8 cellular contexts compared by ENCODE assay signal in genomic region chr11:84398017-84398626, GRCh38.
DNase-seq lines count a peak whose midpoint lies in the region; ATAC-seq and TF ChIP-seq lines count a peak whose summit lies in the region.

No MANE protein-coding gene starts in this region.

- DNase-seq in ACHN (peak; percentile 29), NOMO-1 treated with dmso at 0.1 percent for 144 hours (lab: John Stamatoyannopoulos, UW; ENCODE audit: unreplicated experiment) (peak; percentile 21), fibroblast of mammary gland (ENCODE audit: low read depth) (peak; percentile 69), foreskin melanocyte (no peak)

- TF ChIP-seq CTCF in fibroblast of mammary gland (conservative IDR thresholded peaks at IDR 0.05; ENCODE audit: control insufficient read depth, insufficient read depth, low read depth, low read length) = peak; percentile 66

- in situ Hi-C loops in ACHN (cut with HindIII; ENCODE audit: low pct_ligation_motif_present, low pct_unique_long_range_greater_than_20kb, low sequenced_read_pairs) = no loop called here

- H3K4me3 ChIP-seq in fibroblast of mammary gland (ENCODE audit: control insufficient read depth, low read depth, low read length) = no peak overlapping the region

- ATAC-seq in GM18907 (IDR thresholded peaks at IDR 0.05; ENCODE audit: unreplicated experiment) (peak; percentile 53), GM19328 (IDR thresholded peaks at IDR 0.05; ENCODE audit: unreplicated experiment) (no peak), HG03196 (IDR thresholded peaks at IDR 0.05; ENCODE audit: unreplicated experiment) (no peak), GM21423 (IDR thresholded peaks at IDR 0.05; ENCODE audit: unreplicated experiment) (no peak)
